In the genomic region with DNA sequence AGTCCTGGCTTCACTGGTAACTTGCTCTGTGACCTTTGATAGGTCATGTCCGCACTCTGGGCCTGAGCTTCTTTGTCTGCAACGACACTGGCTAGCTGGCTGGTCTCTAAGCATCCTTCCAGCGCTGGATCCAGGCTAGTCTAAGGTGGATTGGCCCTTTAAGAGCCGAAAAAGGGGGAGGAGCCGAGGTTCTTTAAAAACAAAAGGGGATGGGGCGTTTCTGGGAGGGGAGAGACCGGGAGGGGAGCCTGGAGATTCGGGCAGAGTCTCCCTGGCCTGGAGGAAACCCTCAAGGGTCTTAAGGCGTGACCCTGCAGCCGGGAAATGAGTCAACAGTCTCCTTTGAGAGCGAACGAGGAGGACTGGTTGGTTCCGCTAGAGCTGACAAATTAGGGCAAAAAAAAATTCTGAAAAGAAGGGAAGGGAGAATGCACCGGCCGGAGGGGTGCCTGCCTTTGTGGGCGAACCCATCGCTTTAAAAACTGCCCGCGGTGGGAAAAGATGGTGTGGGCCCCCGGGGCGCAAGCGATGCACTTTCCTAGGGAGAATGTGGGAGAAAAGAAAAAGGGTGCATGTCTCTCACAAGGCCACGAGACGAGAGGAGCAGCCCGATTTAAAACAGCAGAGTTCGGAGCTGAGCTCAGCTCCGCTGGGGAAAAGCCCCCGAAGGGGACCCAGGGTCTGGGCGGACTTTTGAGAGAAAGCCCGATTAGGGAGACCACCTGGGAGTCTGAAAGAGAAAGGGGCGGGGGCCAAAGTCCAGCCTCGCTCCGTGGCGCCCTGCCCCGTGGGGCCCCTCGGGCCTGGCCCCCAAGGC, we compare ENCODE assay signal across 8 cellular contexts. TPM values are rescaled to one million over a fixed set of nuclear protein-coding genes. Genes with fewer than 3 reads are reported as not detected.
A peak's percentile ranks its signal among the peaks of the same experiment; 100 is the strongest.
DNase-seq lines count a peak whose midpoint lies in the region; ATAC-seq and TF ChIP-seq lines count a peak whose summit lies in the region.

No MANE protein-coding gene starts in this region.

- in situ Hi-C loops in transverse colon (cut with MboI; ENCODE audit: low pct_ligation_motif_present in 1 of 4, low pct_unique_long_range_greater_than_20kb in 1 of 4, low sequenced_read_pairs in 3 of 4), result loop anchor here in 1 of 4 donors (10.0 kb wide), 1 partner anchor 177 kb away; no protein-coding TSS in a partner anchor

- H3K79me2 ChIP-seq in DND-41 (ENCODE audit: insufficient read depth, low read length) (peaks cover 18% of the 10 kb centered on the region), OCI-LY7 (ENCODE audit: insufficient read depth, low read depth, low read length) (0 out of 2 replicates have a peak, but pooled peaks cover 6% of the 10 kb centered on the region)

- H3K4me3 ChIP-seq in DND-41 (ENCODE audit: low read depth in 1 of 2, low read length in 2 of 2) (peak overlapping the region; percentile 38 to 67), OCI-LY7 (ENCODE audit: low read depth, low read length, poor library complexity, severe bottlenecking) (peak overlapping the region; percentile 91), transverse colon (peak overlapping the region; percentile 65 to 94 (median 92))

- peaks cover 27% of the 10 kb centered on the region for H4K20me1 ChIP-seq in DND-41 (ENCODE audit: insufficient read depth, low read length)
- H4K20me1 ChIP-seq in OCI-LY7 (ENCODE audit: insufficient read depth, low read length), result peaks cover 12% of the 10 kb centered on the region; the same call in 1 of the 2 replicates

- DNase-seq in DND-41, result peak; percentile 64
- DNase-seq in HT1080 (ENCODE audit: low read depth), result peak; percentile 76
- peak; percentile 69 for DNase-seq in OCI-LY7 (ENCODE audit: low spot score)
- peak; percentile 66 for DNase-seq in foreskin melanocyte
- DNase-seq in natural killer cell treated with Interleukin-12 subunit alpha and Interleukin-12 subunit beta and Interleukin-15 and Interleukin-18, amount 100 ng/mL, for 72 hours (ENCODE audit: low spot score), result no peak
- DNase-seq in transverse colon, result peak; percentile 53

- peaks cover 3% of the 10 kb centered on the region for H3K27me3 Mint-ChIP-seq in activated naive CD4-positive, alpha-beta T cell treated with anti-CD3 and anti-CD28 coated beads, Interleukin-2, amount 50 U/mL, for 24 hours
- peaks cover 10 to 15% of the 10 kb centered on the region in 2 donors for H3K27me3 Mint-ChIP-seq in natural killer cell treated with Interleukin-12 subunit alpha and Interleukin-12 subunit beta and Interleukin-15 and Interleukin-18, amount 100 ng/mL, for 72 hours

- no peaks in the 10 kb centered on the region for H3K36me3 Mint-ChIP-seq in activated naive CD4-positive, alpha-beta T cell treated with anti-CD3 and anti-CD28 coated beads, Interleukin-2, amount 50 U/mL, for 24 hours
- no peaks in the 10 kb centered on the region for H3K36me3 Mint-ChIP-seq in natural killer cell treated with Interleukin-12 subunit alpha and Interleukin-12 subunit beta and Interleukin-15 and Interleukin-18, amount 100 ng/mL, for 72 hours

- peak overlapping the region; percentile 91 for H2AFZ ChIP-seq in DND-41 (ENCODE audit: low read depth, low read length)
- H2AFZ ChIP-seq in OCI-LY7 (ENCODE audit: low read length), result peak overlapping the region; percentile 42; the same call in 1 of the 2 replicates

- intact Hi-C loops in OCI-LY7 (cut with micrococcal nuclease; ENCODE audit: unreplicated experiment), result loop anchor here (2.0 to 5.0 kb wide), 4 partner anchors 45 to 380 kb away; partner anchors contain the start of genes MARK2, NAA40 and SPINDOC
- intact Hi-C loops in transverse colon (cut with DNase I; ENCODE audit: low total_unique reads), result loop anchor here (2.0 to 10.0 kb wide), 3 partner anchors 45 to 173 kb away; partner anchors contain the start of genes RTN3 and SPINDOC

- no peak for TF ChIP-seq EP300 in transverse colon (IDR thresholded peaks at IDR 0.05; ENCODE audit: low read depth)

- TF ChIP-seq POLR2A in transverse colon (IDR thresholded peaks at IDR 0.05), result no peak

- peak overlapping the region; percentile 96 for H3K4me3 Mint-ChIP-seq in activated naive CD4-positive, alpha-beta T cell treated with anti-CD3 and anti-CD28 coated beads, Interleukin-2, amount 50 U/mL, for 24 hours
- H3K4me3 Mint-ChIP-seq in natural killer cell treated with Interleukin-12 subunit alpha and Interleukin-12 subunit beta and Interleukin-15 and Interleukin-18, amount 100 ng/mL, for 72 hours, result peak overlapping the region; percentile 94

- peaks cover 8% of the 10 kb centered on the region for H3K4me1 Mint-ChIP-seq in activated naive CD4-positive, alpha-beta T cell treated with anti-CD3 and anti-CD28 coated beads, Interleukin-2, amount 50 U/mL, for 24 hours
- peaks cover 7 to 8% of the 10 kb centered on the region in 2 donors for H3K4me1 Mint-ChIP-seq in natural killer cell treated with Interleukin-12 subunit alpha and Interleukin-12 subunit beta and Interleukin-15 and Interleukin-18, amount 100 ng/mL, for 72 hours (ENCODE audit: low read depth in 2 of 2)

- H3K27me3 ChIP-seq in DND-41 (ENCODE audit: insufficient read depth, low read length, poor library complexity) (peaks cover 30% of the 10 kb centered on the region), transverse colon (peaks cover 25% of the 10 kb centered on the region)

- CTCF ChIA-PET in OCI-LY7 (lab: Charles Lee; ENCODE audit: unreplicated experiment), result interaction anchor here (0.6 kb wide), 1 partner anchor 9 kb away, joined by 3 read pairs; no protein-coding TSS in a partner anchor

- H3K36me3 ChIP-seq in DND-41 (ENCODE audit: insufficient read depth, low read length) (peaks cover 23% of the 10 kb centered on the region), OCI-LY7 (ENCODE audit: insufficient read depth, low read length) (no peaks in the 10 kb centered on the region; the same call in 1 of the 2 replicates), transverse colon (no peaks in the 10 kb centered on the region)

- WGBS in transverse colon (ENCODE audit: low coverage in 1 of 2), 2 donors, result 0% methylated on average over 14 to 36 of the region's 36 CpGs

- H3K9me2 ChIP-seq in OCI-LY7 (ENCODE audit: insufficient read depth, low read length), result no peaks in the 10 kb centered on the region

- TSS peak; percentile 75 for BruUV-seq in OCI-LY7 (replicated peaks; lab: Mats Ljungman, UMichigan)

- H3K9ac ChIP-seq in DND-41 (ENCODE audit: low read depth, low read length), result peak overlapping the region; percentile 71

- H3K27ac ChIP-seq in DND-41 (ENCODE audit: low read length) (peak overlapping the region; percentile 57), OCI-LY7 (ENCODE audit: low read depth, low read length, poor library complexity, severe bottlenecking) (peak overlapping the region; percentile 52), transverse colon (peak overlapping the region; percentile 81 to 89 (median 86))

- H3K9me3 ChIP-seq in DND-41 (ENCODE audit: insufficient read depth, low read length, severe bottlenecking), result no peaks in the 10 kb centered on the region
- no peaks in the 10 kb centered on the region for H3K9me3 ChIP-seq in OCI-LY7 (ENCODE audit: low read length)
- no peaks in the 10 kb centered on the region for H3K9me3 ChIP-seq in transverse colon

- POLR2A ChIA-PET in OCI-LY7 (lab: Charles Lee), result no interaction called here

- peaks cover 40% of the 10 kb centered on the region for H3K4me1 ChIP-seq in DND-41 (ENCODE audit: insufficient read depth, low read length)
- peaks cover 20% of the 10 kb centered on the region for H3K4me1 ChIP-seq in OCI-LY7 (ENCODE audit: insufficient read depth, low read length, poor library complexity, severe bottlenecking)
- H3K4me1 ChIP-seq in transverse colon, result peaks cover 25 to 61% (median 51%) of the 10 kb centered on the region in 4 donors

- ATAC-seq in DND-41 (ENCODE audit: insufficient read depth, low read depth), result peak; percentile 37
- peak; percentile 9 to 37 for ATAC-seq in natural killer cell treated with Interleukin-12 subunit alpha and Interleukin-12 subunit beta and Interleukin-15 and Interleukin-18, amount 100 ng/mL, for 72 hours
- no peak for ATAC-seq in GM21381 (IDR thresholded peaks at IDR 0.05; ENCODE audit: unreplicated experiment)

- no peak for TF ChIP-seq CTCF in DND-41 (IDR thresholded peaks at IDR 0.05; ENCODE audit: borderline replicate concordance, extremely low read depth, low read length, poor library complexity, severe bottlenecking)
- TF ChIP-seq CTCF in OCI-LY7 (conservative IDR thresholded peaks at IDR 0.05; ENCODE audit: low read length), result no peak; the same call in 1 of the 2 replicates
- peak in 2 of 5 experiments; percentile 18 to 24 for TF ChIP-seq CTCF in transverse colon (IDR thresholded peaks at IDR 0.05)

- no peaks in the 10 kb centered on the region for H3K9me3 Mint-ChIP-seq in activated naive CD4-positive, alpha-beta T cell treated with anti-CD3 and anti-CD28 coated beads, Interleukin-2, amount 50 U/mL, for 24 hours
- H3K9me3 Mint-ChIP-seq in natural killer cell treated with Interleukin-12 subunit alpha and Interleukin-12 subunit beta and Interleukin-15 and Interleukin-18, amount 100 ng/mL, for 72 hours, result no peaks in the 10 kb centered on the region

- H3K4me2 ChIP-seq in DND-41 (ENCODE audit: insufficient read depth, low read length) (peak overlapping the region; percentile 82), OCI-LY7 (ENCODE audit: low read length) (peak overlapping the region; percentile 100)

- H3K27ac Mint-ChIP-seq in activated naive CD4-positive, alpha-beta T cell treated with anti-CD3 and anti-CD28 coated beads, Interleukin-2, amount 50 U/mL, for 24 hours, result peak overlapping the region; percentile 96
- H3K27ac Mint-ChIP-seq in natural killer cell treated with Interleukin-12 subunit alpha and Interleukin-12 subunit beta and Interleukin-15 and Interleukin-18, amount 100 ng/mL, for 72 hours, result peak overlapping the region; percentile 55 to 96

RNA-seq across cellular contexts. Expression of gene ZFTA, which starts 1.0 kb away (rescaled TPM):
- 14.9 and 18.6 TPM in 2 replicates for total RNA-seq in HT1080 (2014; rRNA removed; shearing (Covaris generic))
- polyA plus RNA-seq in HT1080 (2015; cell fraction: cytosol; rRNA removed), result 5.6 and 5.7 TPM in 2 replicates
- 9.6 and 11.2 TPM in 2 replicates for polyA plus RNA-seq in HT1080 (2015; cell fraction: nucleus; rRNA removed)
- 6.8 and 10.3 TPM in 2 replicates for total RNA-seq in OCI-LY7 (2014; rRNA removed; shearing (Covaris generic))
- total RNA-seq in OCI-LY7 (2022), result 12.7 TPM in 2 replicates
- 1 to 10 TPM; 5.0 to 7.6 TPM for total RNA-seq in natural killer cell treated with Interleukin-12 subunit alpha and Interleukin-12 subunit beta and Interleukin-15 and Interleukin-18, amount 100 ng/mL, for 72 hours
- 10 to 100 TPM in 3 of 4 donors, 1 to 10 TPM in 1; 4.6 to 15.7 (median 11.0) TPM for total RNA-seq in transverse colon

RNA-seq across cellular contexts. Expression of gene SPINDOC, which starts 45.6 kb away (rescaled TPM):
- 32.8 and 40.6 TPM in 2 replicates for total RNA-seq in HT1080 (2014; rRNA removed; shearing (Covaris generic))
- 22.1 and 28.9 TPM in 2 replicates for polyA plus RNA-seq in HT1080 (2015; cell fraction: cytosol; rRNA removed)
- polyA plus RNA-seq in HT1080 (2015; cell fraction: nucleus; rRNA removed), result 14.5 and 15.7 TPM in 2 replicates
- 57.9 and 71.1 TPM in 2 replicates for total RNA-seq in OCI-LY7 (2014; rRNA removed; shearing (Covaris generic))
- 81.6 and 81.8 TPM in 2 replicates for total RNA-seq in OCI-LY7 (2022)
- 10 to 100 TPM; 34.3 to 65.1 TPM for total RNA-seq in natural killer cell treated with Interleukin-12 subunit alpha and Interleukin-12 subunit beta and Interleukin-15 and Interleukin-18, amount 100 ng/mL, for 72 hours
- 1 to 10 TPM; 1.5 to 9.8 (median 5.2) TPM for total RNA-seq in transverse colon
